1 cellular context compared by ENCODE assay signal in genomic region chr6:81895511-81896185, GRCh38.
TF ChIP-seq lines count a peak whose summit lies in the region.

No MANE protein-coding gene starts in this region.

TF ChIP-seq in HepG2, 621 proteins besides CTCF, POLR2A, EP300 and RAD21 (continued from another document):
- TF ChIP-seq ZBTB37 (CRISPR knock-in tag; IDR thresholded peaks at IDR 0.05): no peak
- TF ChIP-seq LBX2 (CRISPR knock-in tag; IDR thresholded peaks at IDR 0.05; ENCODE audit: borderline replicate concordance): no peak
- no peak for TF ChIP-seq ZNF543 (CRISPR knock-in tag; IDR thresholded peaks at IDR 0.05)
- TF ChIP-seq KLF11 (CRISPR knock-in tag; IDR thresholded peaks at IDR 0.05): no peak
- no peak for TF ChIP-seq BCL3 (CRISPR knock-in tag; IDR thresholded peaks at IDR 0.05)
- no peak for TF ChIP-seq ELF3 (CRISPR knock-in tag; IDR thresholded peaks at IDR 0.05)
- TF ChIP-seq NR0B2 (CRISPR knock-in tag; IDR thresholded peaks at IDR 0.05): no peak
- no peak for TF ChIP-seq RBM22 (optimal IDR thresholded peaks at IDR 0.05; ENCODE audit: low read length)
- TF ChIP-seq MYC (CRISPR knock-in tag; IDR thresholded peaks at IDR 0.05; ENCODE audit: borderline replicate concordance): no peak
- TF ChIP-seq ARID5B (CRISPR knock-in tag; IDR thresholded peaks at IDR 0.05): no peak
- no peak for TF ChIP-seq ZNF101 (CRISPR knock-in tag; IDR thresholded peaks at IDR 0.05; ENCODE audit: borderline replicate concordance, low read depth)
